8 cellular contexts compared by ENCODE assay signal in genomic region chr10:88879754-88880286, GRCh38. TPM values are rescaled to one million over a fixed set of nuclear protein-coding genes. Genes with fewer than 3 reads are reported as not detected.
DNase-seq lines count a peak whose midpoint lies in the region; ATAC-seq and TF ChIP-seq lines count a peak whose summit lies in the region.

TSS of gene STAMBPL1 (plus strand) at chr10:88880245. CDS start at chr10:88901709, 21,464 bp downstream.

- H3K9ac ChIP-seq in PC-3 (ENCODE audit: low read length) = peak within 1 kb of the TSS; percentile 62

- peak within 1 kb of the TSS; percentile 67 for H2AFZ ChIP-seq in PC-3 (ENCODE audit: low read length)

- H4K20me1 ChIP-seq in PC-3 (ENCODE audit: low read length) = no peaks in the 10 kb centered on the region

- peaks cover 37% of the 10 kb centered on the region for H3K4me1 ChIP-seq in PC-3 (ENCODE audit: insufficient read depth, low read length)
- no peaks in the 10 kb centered on the region for H3K4me1 ChIP-seq in prostate gland (replicated peaks)
- H3K4me1 ChIP-seq in vagina = peaks cover 34% of the 10 kb centered on the region

- no peaks in the 10 kb centered on the region for H3K9me2 ChIP-seq in PC-3 (replicated peaks; ENCODE audit: low read length)

- H3K27ac ChIP-seq in PC-3 (ENCODE audit: low read length) = peak within 1 kb of the TSS; percentile 57
- H3K27ac ChIP-seq in prostate gland = peak within 1 kb of the TSS; percentile 74 to 83
- peak within 1 kb of the TSS; percentile 93 for H3K27ac ChIP-seq in vagina

- intact Hi-C loops in PC-3 (cut with micrococcal nuclease) (loop anchor here (5.0 kb wide), 2 partner anchors 43 to 112 kb away; partner anchors contain the start of gene FAS), Right ventricle myocardium superior (cut with DNase I) (no loop called here), prostate gland (cut with DNase I) (loop anchor here (2.0 kb wide), 1 partner anchor 47 kb away; no protein-coding TSS in a partner anchor), vagina (cut with DNase I) (loop anchor here (5.0 kb wide), 1 partner anchor 112 kb away; the partner anchor contains the start of gene FAS)

- H3K4me2 ChIP-seq in PC-3 (ENCODE audit: low read length) = peak within 1 kb of the TSS; percentile 95

- TF ChIP-seq CTCF in PC-3 (conservative IDR thresholded peaks at IDR 0.05; ENCODE audit: low read depth, low read length) = no peak
- no peak for TF ChIP-seq CTCF in prostate gland (IDR thresholded peaks at IDR 0.05)
- no peak for TF ChIP-seq CTCF in vagina (IDR thresholded peaks at IDR 0.05)

- H3K4me3 ChIP-seq in PC-3 (ENCODE audit: low read length) (peak within 1 kb of the TSS; percentile 87), prostate gland (peak within 1 kb of the TSS; percentile 61 to 62), vagina (peak within 1 kb of the TSS; percentile 73 to 79)

- CTCF ChIA-PET in PC-3 (lab: Charles Lee) = interaction anchor here (0.9 to 1.0 kb wide), 2 partner anchors 9 to 44 kb away, joined by 3 to 4 read pairs; no protein-coding TSS in a partner anchor

- no peaks in the 10 kb centered on the region for H3K9me3 ChIP-seq in PC-3 (ENCODE audit: low read length)
- no peaks in the 10 kb centered on the region for H3K9me3 ChIP-seq in prostate gland
- H3K9me3 ChIP-seq in vagina = no peaks in the 10 kb centered on the region

- BruUV-seq in PC-3 (replicated peaks; lab: Mats Ljungman, UMichigan) = no TSS peak

- no peaks in the 10 kb centered on the region for H3K36me3 ChIP-seq in PC-3 (ENCODE audit: low read depth, low read length)
- H3K36me3 ChIP-seq in prostate gland = no peaks in the 10 kb centered on the region
- no peaks in the 10 kb centered on the region for H3K36me3 ChIP-seq in vagina

- peaks cover 3% of the 10 kb centered on the region for H3F3A ChIP-seq in PC-3 (ENCODE audit: low read length, unreplicated experiment)

- WGBS in prostate gland = 1% methylated on average over 21 of the region's 24 CpGs

- TF ChIP-seq POLR2A in prostate gland (IDR thresholded peaks at IDR 0.05) (no peak), vagina (IDR thresholded peaks at IDR 0.05) (no peak)

- POLR2A ChIA-PET in PC-3 (lab: Charles Lee; ENCODE audit: unreplicated experiment) = interaction anchor here (0.5 kb wide), 1 partner anchor 22 kb away, joined by 3 read pairs; no protein-coding TSS in a partner anchor

- DNase-seq in AG08395 (ENCODE audit: low spot score) (peak; percentile 24), PC-3 (peak; percentile 27), activated gamma-delta T cell treated with Interleukin-2 at 50 U/mL for 16 hours (peak; percentile 71), Right ventricle myocardium superior (no peak), prostate gland (ENCODE audit: low spot score) (peak; percentile 19), vagina (ENCODE audit: extremely low spot score in 2 of 2) (no peak)

- peaks cover 37% of the 10 kb centered on the region for H3K79me2 ChIP-seq in PC-3 (ENCODE audit: low read length)

- H3K27me3 ChIP-seq in PC-3 (ENCODE audit: low read length) (no peaks in the 10 kb centered on the region), prostate gland (replicated peaks; ENCODE audit: insufficient read depth) (no peaks in the 10 kb centered on the region), vagina (no peaks in the 10 kb centered on the region)

- peak; percentile 66 for ATAC-seq in GM19023 (IDR thresholded peaks at IDR 0.05; ENCODE audit: unreplicated experiment)
- ATAC-seq in HG03196 (IDR thresholded peaks at IDR 0.05; ENCODE audit: unreplicated experiment) = peak; percentile 51
- peak; percentile 50 for ATAC-seq in PC-3
- ATAC-seq in Right ventricle myocardium superior (ENCODE audit: poor library complexity) = peak; percentile 69

RNA-seq across cellular contexts. Expression of gene STAMBPL1, which starts in this region (rescaled TPM):
- total RNA-seq in PC-3 (2014; rRNA removed) (15.7 and 19.5 TPM in 2 replicates), Right ventricle myocardium superior (2.0 TPM), prostate gland (1 to 10 TPM; 3.6 to 5.8 TPM), vagina (15.7 TPM)

Comparison
In these comparisons a context has a peak if more than half of its experiments do, and no peak if none do; other contexts are left out.
1. DNase-seq: peak in AG08395 (single experiment), PC-3 (single experiment), activated gamma-delta T cell treated with Interleukin-2 at 50 U/mL for 16 hours (single experiment) and prostate gland (single experiment); none in Right ventricle myocardium superior (single experiment) and vagina (0 of 2).
2. Peak in every context shown above with its lines, with median percentiles within 50 percentile points of each other: ATAC-seq, H3K27ac ChIP-seq and H3K4me3 ChIP-seq.